In genomic region chr15:98980899-98981228, GRCh38 we compare ENCODE assay signal across 17 cellular contexts. TPM values are rescaled to one million over a fixed set of nuclear protein-coding genes. Genes with fewer than 3 reads are reported as not detected.
"Had no signal": no experiment of that assay in that cellular context is flagged by ENCODE, and none has a peak within 500 bp of the region (broad histone marks: within the 10 kb centered on the region; RNA-seq: fewer than 3 reads in every experiment).

No MANE protein-coding gene starts in this region.

- H3K9me3 Mint-ChIP-seq: stimulated activated effector memory CD8-positive, alpha-beta T cell treated with anti-CD3 and anti-CD28 coated beads, Interleukin-12 subunit alpha, Interleukin-12 subunit beta, amount 100 ng/mL, for 72 hours had no signal

- H3K36me3 ChIP-seq: lower lobe of right lung, tibial nerve had no signal

- H3K9ac ChIP-seq: parathyroid adenoma had no signal

- H3K27me3 ChIP-seq: body of pancreas, tibial nerve had no signal

- H2AFZ ChIP-seq: parathyroid adenoma had no signal

- H3K4me3 ChIP-seq: body of pancreas, lower lobe of right lung, smooth muscle cell, tibial nerve had no signal

- H3K9me3 ChIP-seq: body of pancreas, lower lobe of right lung had no signal

- H3K27ac ChIP-seq: body of pancreas, epithelial cell of prostate, lower lobe of right lung, parathyroid adenoma, tibial nerve had no signal

- H3K4me3 Mint-ChIP-seq: central memory CD8-positive, alpha-beta T cell; stimulated activated effector memory CD8-positive, alpha-beta T cell treated with anti-CD3 and anti-CD28 coated beads, Interleukin-12 subunit alpha, Interleukin-12 subunit beta, amount 100 ng/mL, for 72 hours had no signal

- H3K36me3 Mint-ChIP-seq: stimulated activated effector memory CD8-positive, alpha-beta T cell treated with anti-CD3 and anti-CD28 coated beads, Interleukin-12 subunit alpha, Interleukin-12 subunit beta, amount 100 ng/mL, for 72 hours had no signal

- DNase-seq: activated CD4-positive, alpha-beta T cell treated with anti-CD3 and anti-CD28 coated beads, Interleukin-2, amount 50 U/mL, for 1 hour; activated effector memory CD4-positive, alpha-beta T cell treated with Interleukin-2 at 50 U/mL for 16 hours; activated T-cell treated with anti-CD3 and anti-CD28 coated beads, Interleukin-2, amount 50 U/mL, for 1 hour; amniotic stem cell; body of pancreas; effector memory CD4-positive, alpha-beta T cell; lower lobe of right lung; midbrain had no signal

- H3K4me1 ChIP-seq: parathyroid adenoma had no signal

- H3K27ac Mint-ChIP-seq: activated naive CD4-positive, alpha-beta T cell treated with anti-CD3 and anti-CD28 coated beads, Interleukin-2, amount 50 U/mL, for 72 hours; stimulated activated effector memory CD8-positive, alpha-beta T cell treated with anti-CD3 and anti-CD28 coated beads, Interleukin-12 subunit alpha, Interleukin-12 subunit beta, amount 100 ng/mL, for 72 hours had no signal

- H3K79me2 ChIP-seq: parathyroid adenoma had no signal

- H3K4me1 Mint-ChIP-seq: central memory CD8-positive, alpha-beta T cell; stimulated activated effector memory CD8-positive, alpha-beta T cell treated with anti-CD3 and anti-CD28 coated beads, Interleukin-12 subunit alpha, Interleukin-12 subunit beta, amount 100 ng/mL, for 72 hours had no signal

- ATAC-seq: activated naive CD4-positive, alpha-beta T cell treated with anti-CD3 and anti-CD28 coated beads, Interleukin-2, amount 50 U/mL, for 72 hours; body of pancreas; lower lobe of right lung; stimulated activated effector memory CD8-positive, alpha-beta T cell treated with anti-CD3 and anti-CD28 coated beads, Interleukin-12 subunit alpha, Interleukin-12 subunit beta, amount 100 ng/mL, for 72 hours had no signal

RNA-seq across cellular contexts. Expression of gene PGPEP1L, which starts 26.7 kb away (rescaled TPM):
- total RNA-seq: activated CD8-positive, alpha-beta memory T cell treated with anti-CD3 and anti-CD28 coated beads for 36 hours; activated naive CD4-positive, alpha-beta T cell treated with anti-CD3 and anti-CD28 coated beads, Interleukin-2, amount 50 U/mL, for 72 hours; body of pancreas; lower lobe of right lung; smooth muscle cell; T-helper 2 cell treated with Interferon-gamma antibody and Interleukin-4, amounts not matched to agents 100 ng/mL and 5 ng/mL, for 36 hours; tibial nerve had no signal
- polyA plus RNA-seq: smooth muscle cell had no signal
